Comparison of ENCODE assay signal across 19 cellular contexts in the genomic region with DNA sequence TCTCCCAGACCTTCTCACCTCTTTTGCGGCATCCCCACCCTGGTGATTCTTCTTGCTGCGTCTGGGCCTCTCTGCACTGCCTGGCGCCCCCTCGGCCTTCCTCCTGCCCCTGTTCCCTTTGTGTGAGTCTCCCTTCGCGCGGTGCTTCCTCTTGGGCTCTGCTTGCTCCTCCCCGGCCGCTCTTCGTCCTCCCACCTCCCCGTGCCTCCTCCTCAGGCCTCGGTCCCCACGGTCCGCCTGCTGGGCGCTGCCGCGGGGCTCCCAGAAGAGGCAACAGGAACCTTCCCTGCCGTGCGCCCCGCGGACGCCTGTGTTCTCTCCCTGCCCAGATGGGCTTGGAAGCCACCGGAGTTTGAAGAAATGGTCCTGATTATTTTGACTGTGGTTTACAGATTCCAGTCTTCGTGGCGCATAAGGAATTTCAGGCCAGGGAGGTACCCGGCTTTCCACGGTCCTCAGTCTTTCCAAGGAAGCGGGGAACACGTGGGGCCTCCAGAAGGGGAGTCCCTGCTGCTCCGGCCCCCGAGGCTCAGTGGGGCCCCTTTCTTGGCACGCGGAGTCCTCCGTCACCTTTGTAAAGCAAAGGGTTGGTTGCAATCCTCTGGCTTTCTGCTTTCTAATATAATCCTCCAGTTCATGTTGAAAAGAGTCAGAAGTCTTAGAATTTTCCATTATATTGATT. TPM values are rescaled to one million over a fixed set of nuclear protein-coding genes. Genes with fewer than 3 reads are reported as not detected.
DNase-seq lines count a peak whose midpoint lies in the region; ATAC-seq, FAIRE-seq and TF ChIP-seq lines count a peak whose summit lies in the region.
"Had no signal": no experiment of that assay in that cellular context is flagged by ENCODE, and none has a peak within 500 bp of the region (broad histone marks: within the 10 kb centered on the region; RNA-seq: fewer than 3 reads in every experiment).

No MANE protein-coding gene starts in this region.

- no peak overlapping the region for H4K5ac ChIP-seq in H9 (ENCODE audit: insufficient read length, low read depth, low read length)

- H2BK12ac ChIP-seq in H9 (ENCODE audit: insufficient read length, low read depth, low read length), result no peak overlapping the region

- H2BK5ac ChIP-seq in H9 (ENCODE audit: insufficient read length, low read length), result no peak overlapping the region

- peak overlapping the region; percentile 11 to 52 (median 30); a peak in 4 of 7 replicates for H3K27ac Mint-ChIP-seq in H9
- H3K27ac Mint-ChIP-seq: activated CD4-positive, alpha-beta T cell treated with anti-CD3 and anti-CD28 coated beads for 36 hours had no signal

- H3K27ac ChIP-seq in H9 (ENCODE audit: insufficient read length, low read depth, low read length) (no peak overlapping the region), iPS-20b (ENCODE audit: low read length) (no peak overlapping the region)
- H3K27ac ChIP-seq: BLaER1 treated with 17β-estradiol and CSF1 and Interleukin-3, amounts not matched to agents 10 nM and 100 nM; esophagus squamous epithelium; right atrium auricular region; uterus had no signal

- H4K20me1 ChIP-seq in H9 (ENCODE audit: control insufficient read depth, insufficient read depth, insufficient read length), result no peaks in the 10 kb centered on the region
- H4K20me1 ChIP-seq: BLaER1 treated with 17β-estradiol and CSF1 and Interleukin-3, amounts not matched to agents 10 nM and 100 nM had no signal

- H2BK15ac ChIP-seq in H9 (ENCODE audit: low read depth, low read length), result no peak overlapping the region

- no peaks in the 10 kb centered on the region for H3K27me3 Mint-ChIP-seq in H9 (ENCODE audit: low read depth)

- H4K8ac ChIP-seq in H9 (replicated peaks; ENCODE audit: insufficient read length, low read depth, low read length), result no peak overlapping the region

- TF ChIP-seq CTCF in H9 (conservative IDR thresholded peaks at IDR 0.05) (no peak), astrocyte of the spinal cord (IDR thresholded peaks at IDR 0.05; ENCODE audit: low read depth, low read length) (no peak)

- no peak overlapping the region for H2BK20ac ChIP-seq in H9 (ENCODE audit: low read depth, low read length, poor library complexity, severe bottlenecking)

- H3K9me3 ChIP-seq in H9 (ENCODE audit: control insufficient read depth, low read depth, low read length) (no peaks in the 10 kb centered on the region), iPS-20b (ENCODE audit: insufficient read depth, low read depth, low read length) (no peaks in the 10 kb centered on the region)
- H3K9me3 ChIP-seq: BLaER1 treated with 17β-estradiol and CSF1 and Interleukin-3, amounts not matched to agents 10 nM and 100 nM; esophagus squamous epithelium; right atrium auricular region; uterus had no signal

- H3T11ph ChIP-seq in H9 (ENCODE audit: low read length), result no peak overlapping the region

- H3K4me3 Mint-ChIP-seq in H9, result peak overlapping the region in 1 of 2 experiments; percentile 9; a peak in 1 of 5 replicates
- H3K4me3 Mint-ChIP-seq: activated CD4-positive, alpha-beta T cell treated with anti-CD3 and anti-CD28 coated beads for 36 hours had no signal

- DNase-seq in H9, result peak; percentile 72
- peak; percentile 16 for DNase-seq in astrocyte of the spinal cord (ENCODE audit: low read depth, low spot score)
- peak; percentile 62 for DNase-seq in retina
- no peak for DNase-seq in RCC 7860 (ENCODE audit: low spot score)
- no peak for DNase-seq in hippocampal formation (lab: John Stamatoyannopoulos, UW)
- no peak for DNase-seq in H4 (ENCODE audit: low spot score)
- DNase-seq: activated CD4-positive, alpha-beta T cell treated with anti-CD3 and anti-CD28 coated beads for 36 hours; DND-41; esophagus squamous epithelium; Karpas-422; NCI-H187; stimulated activated naive CD4-positive, alpha-beta T cell treated with Interleukin-2 at 50 U/mL for 16 hours; uterus had no signal

- no peak overlapping the region for H3K4me2 ChIP-seq in H9 (ENCODE audit: insufficient read depth, insufficient read length, low read length)
- H3K4me2 ChIP-seq: BLaER1 treated with 17β-estradiol and CSF1 and Interleukin-3, amounts not matched to agents 10 nM and 100 nM had no signal

- no peaks in the 10 kb centered on the region for H3K36me3 ChIP-seq in iPS-20b (ENCODE audit: insufficient read depth, low read depth, low read length)
- H3K36me3 ChIP-seq: BLaER1 treated with 17β-estradiol and CSF1 and Interleukin-3, amounts not matched to agents 10 nM and 100 nM; esophagus squamous epithelium; right atrium auricular region; uterus had no signal

- H3K4ac ChIP-seq in H9 (ENCODE audit: low read depth, low read length), result no peak overlapping the region

- H2AK5ac ChIP-seq in H9 (ENCODE audit: insufficient read length, low read length), result no peak overlapping the region

- peaks cover 21 to 28% of the 10 kb centered on the region in 2 experiments for H3K4me1 Mint-ChIP-seq in H9

- no peak overlapping the region for H4K91ac ChIP-seq in H9 (ENCODE audit: insufficient read length, low read depth, low read length)

- in situ Hi-C loops in astrocyte of the spinal cord (cut with HindIII; ENCODE audit: low sequenced_read_pairs), result no loop called here

- FAIRE-seq in RCC 7860 (lab: Jason Lieb, UNC), result no peak
- FAIRE-seq: colon had no signal

- H3K23ac ChIP-seq in H9 (ENCODE audit: insufficient read length, low read depth, low read length), result no peak overlapping the region

- H3K79me1 ChIP-seq in H9 (ENCODE audit: insufficient read depth, low read depth, low read length, poor library complexity, severe bottlenecking), result no peaks in the 10 kb centered on the region

- no peak overlapping the region for H2AFZ ChIP-seq in H9 (ENCODE audit: low read length)

- no CpG with 5 or more reads among the region's 34 CpGs for WGBS in H9 (ENCODE audit: extremely low coverage, insufficient read length, low lambda C conversion rate)

- H3K4me1 ChIP-seq in H9 (ENCODE audit: insufficient read depth, low read length) (no peaks in the 10 kb centered on the region), iPS-20b (ENCODE audit: insufficient read depth, low read length) (peaks cover 5% of the 10 kb centered on the region; the same call in 1 of the 2 replicates)
- H3K4me1 ChIP-seq: BLaER1 treated with 17β-estradiol and CSF1 and Interleukin-3, amounts not matched to agents 10 nM and 100 nM; uterus had no signal

- no peak for ATAC-seq in HG03097 (IDR thresholded peaks at IDR 0.05; ENCODE audit: low FRiP score, unreplicated experiment)
- ATAC-seq: activated CD4-positive, alpha-beta T cell treated with anti-CD3 and anti-CD28 coated beads for 36 hours had no signal

- H3K9me3 Mint-ChIP-seq in H9, result no peaks in the 10 kb centered on the region

- H3K18ac ChIP-seq in H9 (ENCODE audit: insufficient read length, low read depth, low read length), result peak overlapping the region; percentile 39

- peak overlapping the region; percentile 76; the same call in 1 of the 2 replicates for H3K14ac ChIP-seq in H9 (ENCODE audit: insufficient read depth, low read length)

- no peak overlapping the region for H3K9ac ChIP-seq in H9 (ENCODE audit: extremely low read depth, insufficient read length, low read length)
- H3K9ac ChIP-seq in iPS-20b (ENCODE audit: low read depth, low read length), result peak overlapping the region; percentile 58; the same call in 1 of the 2 replicates
- H3K9ac ChIP-seq: BLaER1 treated with 17β-estradiol and CSF1 and Interleukin-3, amounts not matched to agents 10 nM and 100 nM had no signal

- H2BK120ac ChIP-seq in H9 (ENCODE audit: low read depth, low read length, poor library complexity, severe bottlenecking), result peak overlapping the region; percentile 74

- H3K36me3 Mint-ChIP-seq in H9 (ENCODE audit: insufficient read depth in 1 of 3, low read depth in 3 of 3), result no peaks in the 10 kb centered on the region; a peak in 1 of 7 replicates

- H3K4me3 ChIP-seq in astrocyte of the spinal cord (ENCODE audit: low read depth, low read length) (peak overlapping the region; percentile 5), iPS-20b (ENCODE audit: low read length) (peak overlapping the region; percentile 7; the same call in 1 of the 2 replicates)
- H3K4me3 ChIP-seq: BLaER1 treated with 17β-estradiol and CSF1 and Interleukin-3, amounts not matched to agents 10 nM and 100 nM; esophagus squamous epithelium; right atrium auricular region; uterus had no signal

- no peak overlapping the region for H3K56ac ChIP-seq in H9 (ENCODE audit: insufficient read length, low read depth, low read length)

- H3K23me2 ChIP-seq in H9 (ENCODE audit: insufficient read length, low read depth, low read length, poor library complexity, severe bottlenecking), result no peaks in the 10 kb centered on the region

- H3K79me2 ChIP-seq in H9 (ENCODE audit: insufficient read depth, low read length), result no peaks in the 10 kb centered on the region

- H3K27me3 ChIP-seq in H9 (ENCODE audit: insufficient read depth, low read length), result no peaks in the 10 kb centered on the region
- H3K27me3 ChIP-seq in iPS-20b (ENCODE audit: insufficient read depth, low read length), result no peaks in the 10 kb centered on the region
- H3K27me3 ChIP-seq: right atrium auricular region, uterus had no signal

RNA-seq across cellular contexts. Expression of a gene that starts 13.1 kb away (rescaled TPM):
- total RNA-seq in H9 (2021), result 20.4 and 31.1 TPM in 2 replicates
- total RNA-seq in H4 (2014; rRNA removed; shearing (Covaris generic)), result not detected in 2 replicates
- total RNA-seq: esophagus squamous epithelium, right atrium auricular region, RPMI7951, uterus had no signal

RNA-seq across cellular contexts. Expression of a gene that starts 52.4 kb away (rescaled TPM):
- 7.1 and 8.2 TPM in 2 replicates for total RNA-seq in H9 (2021)
- 28.3 and 35.3 TPM in 2 replicates for total RNA-seq in H4 (2014; rRNA removed; shearing (Covaris generic))

Comparison
In these comparisons a context has a peak if more than half of its experiments do, and no peak if none do; other contexts are left out.
1. DNase-seq: peak in H9 (single experiment), astrocyte of the spinal cord (single experiment) and retina (single experiment); none in RCC 7860 (single experiment), hippocampal formation (0 of 2) and H4 (single experiment).
2. RNA of a gene that starts 13.1 kb away (total RNA-seq): 20.4 to 31.1 TPM in H9; not detected in H4; every median in the first group is over 10 times any median in the second.